In the genomic region with DNA sequence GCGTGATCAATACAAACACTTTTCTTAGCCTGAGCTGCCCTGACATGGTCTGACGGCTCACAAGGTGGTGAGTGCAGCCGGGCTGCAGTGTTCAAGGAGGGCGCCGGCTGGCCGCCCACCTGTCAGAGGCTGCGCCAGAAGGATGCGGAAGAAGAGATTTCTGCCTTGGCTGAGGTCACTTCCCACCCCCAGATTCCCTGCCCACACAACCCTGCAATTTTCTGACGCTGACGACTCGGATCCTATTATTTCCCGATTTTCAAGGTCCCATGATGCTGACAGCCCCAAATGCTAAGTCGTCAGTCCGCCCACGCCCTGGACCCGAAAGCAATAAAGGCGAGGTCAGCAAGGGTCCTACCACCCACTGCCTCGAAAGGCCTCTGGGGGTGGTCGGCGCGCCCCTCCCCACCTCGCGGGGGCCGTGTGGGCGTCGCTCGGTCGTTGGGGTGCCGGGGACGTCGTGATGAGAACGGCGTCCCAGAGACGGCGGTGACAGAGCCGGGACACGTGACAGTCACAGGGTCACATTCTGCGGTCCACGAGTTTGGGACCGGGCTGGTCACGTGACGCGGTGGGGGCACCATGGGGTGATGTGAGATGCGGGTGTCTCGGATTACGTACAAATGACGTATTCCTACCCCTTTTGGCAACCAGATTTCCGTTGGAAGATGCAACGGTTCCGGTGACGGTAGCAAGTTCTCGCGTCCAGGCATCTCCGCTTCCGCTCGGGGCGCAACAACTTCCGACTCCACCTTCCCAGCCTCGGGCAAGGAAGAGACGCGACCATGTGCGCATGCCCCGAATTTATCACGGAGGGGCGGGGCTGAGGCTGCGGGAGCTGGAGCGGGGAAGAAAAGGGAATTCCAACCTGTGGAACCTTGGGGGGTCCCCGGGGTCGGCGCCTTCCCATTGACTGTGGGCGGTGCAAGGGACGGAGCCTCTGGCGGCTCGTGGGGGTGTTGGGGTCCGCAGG, we compare ENCODE assay signal across 1 cellular context.
TF ChIP-seq lines count a peak whose summit lies in the region.

A gene with protein sequence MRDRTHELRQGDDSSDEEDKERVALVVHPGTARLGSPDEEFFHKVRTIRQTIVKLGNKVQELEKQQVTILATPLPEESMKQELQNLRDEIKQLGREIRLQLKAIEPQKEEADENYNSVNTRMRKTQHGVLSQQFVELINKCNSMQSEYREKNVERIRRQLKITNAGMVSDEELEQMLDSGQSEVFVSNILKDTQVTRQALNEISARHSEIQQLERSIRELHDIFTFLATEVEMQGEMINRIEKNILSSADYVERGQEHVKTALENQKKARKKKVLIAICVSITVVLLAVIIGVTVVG (plus strand): TSS at position 823 of the 973 bp plus-strand sequence. CDS start 248 bp downstream, outside the sequence.

TF ChIP-seq in HEK293, 187 proteins besides CTCF, POLR2A, EP300 and RAD21 (continued from another document):
- TF ChIP-seq, protein P1, sequence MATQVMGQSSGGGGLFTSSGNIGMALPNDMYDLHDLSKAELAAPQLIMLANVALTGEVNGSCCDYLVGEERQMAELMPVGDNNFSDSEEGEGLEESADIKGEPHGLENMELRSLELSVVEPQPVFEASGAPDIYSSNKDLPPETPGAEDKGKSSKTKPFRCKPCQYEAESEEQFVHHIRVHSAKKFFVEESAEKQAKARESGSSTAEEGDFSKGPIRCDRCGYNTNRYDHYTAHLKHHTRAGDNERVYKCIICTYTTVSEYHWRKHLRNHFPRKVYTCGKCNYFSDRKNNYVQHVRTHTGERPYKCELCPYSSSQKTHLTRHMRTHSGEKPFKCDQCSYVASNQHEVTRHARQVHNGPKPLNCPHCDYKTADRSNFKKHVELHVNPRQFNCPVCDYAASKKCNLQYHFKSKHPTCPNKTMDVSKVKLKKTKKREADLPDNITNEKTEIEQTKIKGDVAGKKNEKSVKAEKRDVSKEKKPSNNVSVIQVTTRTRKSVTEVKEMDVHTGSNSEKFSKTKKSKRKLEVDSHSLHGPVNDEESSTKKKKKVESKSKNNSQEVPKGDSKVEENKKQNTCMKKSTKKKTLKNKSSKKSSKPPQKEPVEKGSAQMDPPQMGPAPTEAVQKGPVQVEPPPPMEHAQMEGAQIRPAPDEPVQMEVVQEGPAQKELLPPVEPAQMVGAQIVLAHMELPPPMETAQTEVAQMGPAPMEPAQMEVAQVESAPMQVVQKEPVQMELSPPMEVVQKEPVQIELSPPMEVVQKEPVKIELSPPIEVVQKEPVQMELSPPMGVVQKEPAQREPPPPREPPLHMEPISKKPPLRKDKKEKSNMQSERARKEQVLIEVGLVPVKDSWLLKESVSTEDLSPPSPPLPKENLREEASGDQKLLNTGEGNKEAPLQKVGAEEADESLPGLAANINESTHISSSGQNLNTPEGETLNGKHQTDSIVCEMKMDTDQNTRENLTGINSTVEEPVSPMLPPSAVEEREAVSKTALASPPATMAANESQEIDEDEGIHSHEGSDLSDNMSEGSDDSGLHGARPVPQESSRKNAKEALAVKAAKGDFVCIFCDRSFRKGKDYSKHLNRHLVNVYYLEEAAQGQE (tag by site-specific recombination; IDR thresholded peaks at IDR 0.05) = peak; percentile 52
- no peak for TF ChIP-seq ZNF175 (tag by site-specific recombination; IDR thresholded peaks at IDR 0.05)
- TF ChIP-seq ZNF302 (tag by site-specific recombination; IDR thresholded peaks at IDR 0.05; ENCODE audit: low read depth) = no peak
- TF ChIP-seq GLIS2 (tag by site-specific recombination; IDR thresholded peaks at IDR 0.05) = peak; percentile 98
- TF ChIP-seq ZNF76 (tag by site-specific recombination; IDR thresholded peaks at IDR 0.05; ENCODE audit: borderline replicate concordance, low read depth) = peak; percentile 89
- no peak for TF ChIP-seq SALL2 (tag by site-specific recombination; IDR thresholded peaks at IDR 0.05; ENCODE audit: borderline replicate concordance)
- TF ChIP-seq, protein P2, sequence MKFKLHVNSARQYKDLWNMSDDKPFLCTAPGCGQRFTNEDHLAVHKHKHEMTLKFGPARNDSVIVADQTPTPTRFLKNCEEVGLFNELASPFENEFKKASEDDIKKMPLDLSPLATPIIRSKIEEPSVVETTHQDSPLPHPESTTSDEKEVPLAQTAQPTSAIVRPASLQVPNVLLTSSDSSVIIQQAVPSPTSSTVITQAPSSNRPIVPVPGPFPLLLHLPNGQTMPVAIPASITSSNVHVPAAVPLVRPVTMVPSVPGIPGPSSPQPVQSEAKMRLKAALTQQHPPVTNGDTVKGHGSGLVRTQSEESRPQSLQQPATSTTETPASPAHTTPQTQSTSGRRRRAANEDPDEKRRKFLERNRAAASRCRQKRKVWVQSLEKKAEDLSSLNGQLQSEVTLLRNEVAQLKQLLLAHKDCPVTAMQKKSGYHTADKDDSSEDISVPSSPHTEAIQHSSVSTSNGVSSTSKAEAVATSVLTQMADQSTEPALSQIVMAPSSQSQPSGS (tag by site-specific recombination; IDR thresholded peaks at IDR 0.05; ENCODE audit: low read depth) = peak; percentile 98
- no peak for TF ChIP-seq ZNF555 (tag by site-specific recombination; conservative IDR thresholded peaks at IDR 0.05)
- TF ChIP-seq ZFHX2 (tag by site-specific recombination; conservative IDR thresholded peaks at IDR 0.05) = peak; percentile 100
- TF ChIP-seq OSR2 (tag by site-specific recombination; IDR thresholded peaks at IDR 0.05) = peak; percentile 50
- TF ChIP-seq, protein P3, sequence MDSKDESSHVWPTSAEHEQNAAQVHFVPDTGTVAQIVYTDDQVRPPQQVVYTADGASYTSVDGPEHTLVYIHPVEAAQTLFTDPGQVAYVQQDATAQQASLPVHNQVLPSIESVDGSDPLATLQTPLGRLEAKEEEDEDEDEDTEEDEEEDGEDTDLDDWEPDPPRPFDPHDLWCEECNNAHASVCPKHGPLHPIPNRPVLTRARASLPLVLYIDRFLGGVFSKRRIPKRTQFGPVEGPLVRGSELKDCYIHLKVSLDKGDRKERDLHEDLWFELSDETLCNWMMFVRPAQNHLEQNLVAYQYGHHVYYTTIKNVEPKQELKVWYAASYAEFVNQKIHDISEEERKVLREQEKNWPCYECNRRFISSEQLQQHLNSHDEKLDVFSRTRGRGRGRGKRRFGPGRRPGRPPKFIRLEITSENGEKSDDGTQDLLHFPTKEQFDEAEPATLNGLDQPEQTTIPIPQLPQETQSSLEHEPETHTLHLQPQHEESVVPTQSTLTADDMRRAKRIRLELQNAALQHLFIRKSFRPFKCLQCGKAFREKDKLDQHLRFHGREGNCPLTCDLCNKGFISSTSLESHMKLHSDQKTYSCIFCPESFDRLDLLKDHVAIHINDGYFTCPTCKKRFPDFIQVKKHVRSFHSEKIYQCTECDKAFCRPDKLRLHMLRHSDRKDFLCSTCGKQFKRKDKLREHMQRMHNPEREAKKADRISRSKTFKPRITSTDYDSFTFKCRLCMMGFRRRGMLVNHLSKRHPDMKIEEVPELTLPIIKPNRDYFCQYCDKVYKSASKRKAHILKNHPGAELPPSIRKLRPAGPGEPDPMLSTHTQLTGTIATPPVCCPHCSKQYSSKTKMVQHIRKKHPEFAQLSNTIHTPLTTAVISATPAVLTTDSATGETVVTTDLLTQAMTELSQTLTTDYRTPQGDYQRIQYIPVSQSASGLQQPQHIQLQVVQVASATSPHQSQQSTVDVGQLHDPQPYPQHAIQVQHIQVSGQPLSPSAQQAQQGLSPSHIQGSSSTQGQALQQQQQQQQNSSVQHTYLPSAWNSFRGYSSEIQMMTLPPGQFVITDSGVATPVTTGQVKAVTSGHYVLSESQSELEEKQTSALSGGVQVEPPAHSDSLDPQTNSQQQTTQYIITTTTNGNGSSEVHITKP (tag by site-specific recombination; IDR thresholded peaks at IDR 0.05) = peak; percentile 92
- TF ChIP-seq, protein P4, sequence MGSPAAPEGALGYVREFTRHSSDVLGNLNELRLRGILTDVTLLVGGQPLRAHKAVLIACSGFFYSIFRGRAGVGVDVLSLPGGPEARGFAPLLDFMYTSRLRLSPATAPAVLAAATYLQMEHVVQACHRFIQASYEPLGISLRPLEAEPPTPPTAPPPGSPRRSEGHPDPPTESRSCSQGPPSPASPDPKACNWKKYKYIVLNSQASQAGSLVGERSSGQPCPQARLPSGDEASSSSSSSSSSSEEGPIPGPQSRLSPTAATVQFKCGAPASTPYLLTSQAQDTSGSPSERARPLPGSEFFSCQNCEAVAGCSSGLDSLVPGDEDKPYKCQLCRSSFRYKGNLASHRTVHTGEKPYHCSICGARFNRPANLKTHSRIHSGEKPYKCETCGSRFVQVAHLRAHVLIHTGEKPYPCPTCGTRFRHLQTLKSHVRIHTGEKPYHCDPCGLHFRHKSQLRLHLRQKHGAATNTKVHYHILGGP (tag by site-specific recombination; IDR thresholded peaks at IDR 0.05) = 0 out of 2 replicates have a peak, but pooled peaks have one; percentile 6
- TF ChIP-seq SP3 (tag by site-specific recombination; IDR thresholded peaks at IDR 0.05) = peak; percentile 90
- peak; percentile 92; the same call in 1 of the 2 replicates for TF ChIP-seq ZBTB1 (tag by site-specific recombination; IDR thresholded peaks at IDR 0.05)
- TF ChIP-seq EGR2 (tag by site-specific recombination; IDR thresholded peaks at IDR 0.05; ENCODE audit: low read depth) = peak; percentile 99
- no peak for TF ChIP-seq ZNF274 (IDR thresholded peaks at IDR 0.05; ENCODE audit: low read length)
- TF ChIP-seq ZNF274 (tag by site-specific recombination; IDR thresholded peaks at IDR 0.05; ENCODE audit: borderline replicate concordance) = no peak
- peak; percentile 95 for TF ChIP-seq ZXDB (tag by site-specific recombination; IDR thresholded peaks at IDR 0.05)
